Comparison of ENCODE assay signal across 17 cellular contexts in genomic region chr2:145797692-145798091, GRCh38.
"Had no signal": no experiment of that assay in that cellular context is flagged by ENCODE, and none has a peak within 500 bp of the region (broad histone marks: within the 10 kb centered on the region; RNA-seq: fewer than 3 reads in every experiment).

No MANE protein-coding gene starts in this region.

- H3K36me3 ChIP-seq: adrenal gland, gastrocnemius medialis, heart right ventricle, lower lobe of right lung, sigmoid colon, upper lobe of right lung had no signal

- H3K79me2 ChIP-seq: parathyroid adenoma had no signal

- H3K27ac ChIP-seq: adrenal gland, gastrocnemius medialis, heart right ventricle, lower lobe of right lung, parathyroid adenoma, sigmoid colon, upper lobe of right lung, VCaP had no signal

- H3K4me3 ChIP-seq: adrenal gland, gastrocnemius medialis, heart right ventricle, lower lobe of right lung, sigmoid colon, upper lobe of right lung had no signal

- H3K9me3 ChIP-seq: adrenal gland, gastrocnemius medialis, lower lobe of right lung, sigmoid colon, upper lobe of right lung had no signal

- DNase-seq: activated CD4-positive, alpha-beta T cell treated with anti-CD3 and anti-CD28 coated beads for 1 hour; activated CD8-positive, alpha-beta memory T cell treated with anti-CD3 and anti-CD28 coated beads for 24 hours; activated CD8-positive, alpha-beta memory T cell treated with anti-CD3 and anti-CD28 coated beads, Interleukin-2, amount 50 U/mL, for 48 hours; activated gamma-delta T cell treated with Interleukin-2 at 50 U/mL for 16 hours; adrenal gland; gastrocnemius medialis; heart right ventricle; lower lobe of right lung; midbrain; sigmoid colon; stimulated activated CD4-positive, alpha-beta T cell treated with anti-CD3 and anti-CD28 coated beads, Interleukin-4, amount 100 ng/mL, for 4 hours; T-helper 17 cell; upper lobe of right lung had no signal

- H3K9ac ChIP-seq: parathyroid adenoma had no signal

- ATAC-seq: activated naive CD4-positive, alpha-beta T cell treated with anti-CD3 and anti-CD28 coated beads, Interleukin-2, amount 50 U/mL, for 72 hours; gastrocnemius medialis; heart right ventricle; lower lobe of right lung; stimulated activated memory B cell treated with anti-CD40 and anti-IgM and Interleukin-4, amounts not matched to agents 10 μg/mL and 1 μg/mL and 100 μg/mL, for 72 hours; T-helper 17 cell; upper lobe of right lung had no signal

- H2AFZ ChIP-seq: parathyroid adenoma had no signal

- H3K4me1 ChIP-seq: adrenal gland, gastrocnemius medialis, heart right ventricle, lower lobe of right lung, parathyroid adenoma, sigmoid colon, upper lobe of right lung had no signal

- H3K27me3 ChIP-seq: adrenal gland, gastrocnemius medialis, heart right ventricle, sigmoid colon, upper lobe of right lung had no signal
